1 cellular context compared by ENCODE assay signal in the genomic region with DNA sequence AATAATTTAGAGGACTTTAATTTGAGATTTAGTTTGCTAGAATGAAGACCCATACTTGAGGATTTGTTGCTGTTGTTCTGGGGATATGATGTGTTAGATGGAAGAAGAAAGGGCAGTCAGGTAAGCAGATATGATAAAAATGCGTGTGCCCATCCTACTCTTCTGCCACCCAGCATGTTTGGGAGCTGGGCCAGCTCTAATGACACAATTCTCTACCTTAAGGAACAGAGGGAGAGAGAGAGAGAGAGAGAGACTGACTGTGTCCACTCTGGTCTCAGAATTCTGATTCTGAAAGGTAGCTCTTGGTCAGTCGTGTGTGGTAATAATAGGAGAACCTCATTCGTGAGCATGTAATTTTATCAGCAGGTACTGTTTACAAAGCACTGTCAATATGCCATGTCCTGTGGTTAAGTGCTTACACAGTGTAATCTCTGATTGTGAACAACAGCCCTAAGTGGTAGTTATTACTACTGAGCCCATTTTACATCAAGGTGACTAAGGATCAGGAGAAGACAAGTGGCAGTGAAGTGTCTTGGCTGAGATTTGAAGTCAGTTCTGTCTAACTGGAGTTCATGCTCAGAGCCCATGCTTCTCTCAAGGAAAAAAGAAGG.
TF ChIP-seq lines count a peak whose summit lies in the region.

No MANE protein-coding gene starts in this region.

TF ChIP-seq in GM23338, 12 proteins besides CTCF, POLR2A, EP300 and RAD21 (continued from another document):
- TF ChIP-seq, protein P1, sequence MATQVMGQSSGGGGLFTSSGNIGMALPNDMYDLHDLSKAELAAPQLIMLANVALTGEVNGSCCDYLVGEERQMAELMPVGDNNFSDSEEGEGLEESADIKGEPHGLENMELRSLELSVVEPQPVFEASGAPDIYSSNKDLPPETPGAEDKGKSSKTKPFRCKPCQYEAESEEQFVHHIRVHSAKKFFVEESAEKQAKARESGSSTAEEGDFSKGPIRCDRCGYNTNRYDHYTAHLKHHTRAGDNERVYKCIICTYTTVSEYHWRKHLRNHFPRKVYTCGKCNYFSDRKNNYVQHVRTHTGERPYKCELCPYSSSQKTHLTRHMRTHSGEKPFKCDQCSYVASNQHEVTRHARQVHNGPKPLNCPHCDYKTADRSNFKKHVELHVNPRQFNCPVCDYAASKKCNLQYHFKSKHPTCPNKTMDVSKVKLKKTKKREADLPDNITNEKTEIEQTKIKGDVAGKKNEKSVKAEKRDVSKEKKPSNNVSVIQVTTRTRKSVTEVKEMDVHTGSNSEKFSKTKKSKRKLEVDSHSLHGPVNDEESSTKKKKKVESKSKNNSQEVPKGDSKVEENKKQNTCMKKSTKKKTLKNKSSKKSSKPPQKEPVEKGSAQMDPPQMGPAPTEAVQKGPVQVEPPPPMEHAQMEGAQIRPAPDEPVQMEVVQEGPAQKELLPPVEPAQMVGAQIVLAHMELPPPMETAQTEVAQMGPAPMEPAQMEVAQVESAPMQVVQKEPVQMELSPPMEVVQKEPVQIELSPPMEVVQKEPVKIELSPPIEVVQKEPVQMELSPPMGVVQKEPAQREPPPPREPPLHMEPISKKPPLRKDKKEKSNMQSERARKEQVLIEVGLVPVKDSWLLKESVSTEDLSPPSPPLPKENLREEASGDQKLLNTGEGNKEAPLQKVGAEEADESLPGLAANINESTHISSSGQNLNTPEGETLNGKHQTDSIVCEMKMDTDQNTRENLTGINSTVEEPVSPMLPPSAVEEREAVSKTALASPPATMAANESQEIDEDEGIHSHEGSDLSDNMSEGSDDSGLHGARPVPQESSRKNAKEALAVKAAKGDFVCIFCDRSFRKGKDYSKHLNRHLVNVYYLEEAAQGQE (IDR thresholded peaks at IDR 0.05; ENCODE audit: unreplicated experiment): no peak
- TF ChIP-seq POLR2AphosphoS5 (IDR thresholded peaks at IDR 0.05; ENCODE audit: low read depth): no peak
- TF ChIP-seq JUNB (IDR thresholded peaks at IDR 0.05; ENCODE audit: unreplicated experiment): no peak
- TF ChIP-seq EZH2phosphoT487 (IDR thresholded peaks at IDR 0.05; ENCODE audit: unreplicated experiment): no peak
- TF ChIP-seq STAT1 (IDR thresholded peaks at IDR 0.05; ENCODE audit: unreplicated experiment): no peak
